9 cellular contexts compared by ENCODE assay signal in genomic region chr17:80070375-80071115, GRCh38. TPM values are rescaled to one million over a fixed set of nuclear protein-coding genes. Genes with fewer than 3 reads are reported as not detected.
A peak's percentile ranks its signal among the peaks of the same experiment; 100 is the strongest.
DNase-seq lines count a peak whose midpoint lies in the region; ATAC-seq and TF ChIP-seq lines count a peak whose summit lies in the region.
"Had no signal": no experiment of that assay in that cellular context is flagged by ENCODE, and none has a peak within 500 bp of the region (broad histone marks: within the 10 kb centered on the region; RNA-seq: fewer than 3 reads in every experiment).

No MANE protein-coding gene starts in this region.

- H4K91ac ChIP-seq in mesenchymal stem cell (ENCODE audit: low read length) = no peak overlapping the region

- H3K4ac ChIP-seq in mesenchymal stem cell (ENCODE audit: low read depth in 1 of 2, low read length in 2 of 2) = no peak overlapping the region

- no peak for DNase-seq in Panc1 (ENCODE audit: low read depth, low spot score)
- no peak for DNase-seq in esophagus muscularis mucosa (ENCODE audit: extremely low spot score)
- DNase-seq in mesenchymal stem cell = no peak
- no peak for DNase-seq in thoracic aorta (ENCODE audit: low spot score)
- DNase-seq in putamen (ENCODE audit: low spot score) = no peak
- no peak for DNase-seq in medulla oblongata (ENCODE audit: extremely low spot score)
- no peak for DNase-seq in stimulated activated naive CD8-positive, alpha-beta T cell treated with anti-CD3 and anti-CD28 coated beads, Interleukin-15, Interleukin-2, amounts not matched to agents 100 U/mL and 50 U/mL, for 24 hours
- DNase-seq: NCI-H524 had no signal

- H2AK5ac ChIP-seq in mesenchymal stem cell (ENCODE audit: low read length, severe bottlenecking) = no peak overlapping the region

- H2BK15ac ChIP-seq in mesenchymal stem cell (ENCODE audit: low read depth, poor library complexity, severe bottlenecking) = no peak overlapping the region

- H3K4me2 ChIP-seq in mesenchymal stem cell (ENCODE audit: low read length, poor library complexity, severe bottlenecking) = no peak overlapping the region

- H3K4me3 ChIP-seq in Panc1 (ENCODE audit: low read depth in 2 of 2, low read length in 2 of 2) = peak overlapping the region; percentile 25 to 45
- H3K4me3 ChIP-seq in esophagus muscularis mucosa = peak overlapping the region; percentile 44 to 58 (median 50)
- peak overlapping the region in 1 of 2 experiments; percentile 76 for H3K4me3 ChIP-seq in mesenchymal stem cell (ENCODE audit: insufficient read depth in 1 of 2, low read depth in 1 of 2, low read length in 2 of 2)
- H3K4me3 ChIP-seq in thoracic aorta = peak overlapping the region; percentile 70

- H3K14ac ChIP-seq in mesenchymal stem cell (ENCODE audit: low read length in 2 of 2) = peak overlapping the region in 1 of 2 experiments; percentile 36

- CTCF ChIA-PET in Panc1 (lab: Charles Lee) = no interaction called here

- no peak overlapping the region for H3K23ac ChIP-seq in mesenchymal stem cell (ENCODE audit: low read length in 2 of 2)

- TF ChIP-seq POLR2A in esophagus muscularis mucosa (IDR thresholded peaks at IDR 0.05; ENCODE audit: low read depth) = no peak

- in situ Hi-C loops in Panc1 (cut with HindIII; ENCODE audit: low pct_unique_long_range_greater_than_20kb, low sequenced_read_pairs) = no loop called here

- intact Hi-C loops in Panc1 (cut with micrococcal nuclease; ENCODE audit: unreplicated experiment) (no loop called here), esophagus muscularis mucosa (cut with DNase I) (no loop called here)

- no TSS peak for BruUV-seq in Panc1 (replicated peaks; lab: Mats Ljungman, UMichigan)

- WGBS in esophagus muscularis mucosa = 86% methylated on average over 6 of the region's 15 CpGs
- 96% methylated on average over 14 of the region's 15 CpGs for WGBS in mesenchymal stem cell

- H3K79me1 ChIP-seq in mesenchymal stem cell (replicated peaks; ENCODE audit: low read length, poor library complexity, severe bottlenecking) = no peaks in the 10 kb centered on the region

- peak overlapping the region; percentile 91 for H3K9ac ChIP-seq in mesenchymal stem cell (ENCODE audit: low read length)

- ATAC-seq in Panc1 (peak; percentile 59), thoracic aorta (ENCODE audit: insufficient number of reproducible peaks, low FRiP score, low read depth) (no peak), HG03432 (IDR thresholded peaks at IDR 0.05; ENCODE audit: unreplicated experiment) (no peak)
- no peak for ATAC-seq in stimulated activated naive CD8-positive, alpha-beta T cell treated with anti-CD3 and anti-CD28 coated beads, Interleukin-15, Interleukin-2, amounts not matched to agents 100 U/mL and 50 U/mL, for 24 hours

- no peak overlapping the region for H3K18ac ChIP-seq in mesenchymal stem cell (ENCODE audit: low read depth in 1 of 2, low read length in 2 of 2)

- no peaks in the 10 kb centered on the region for H3K27me3 ChIP-seq in Panc1 (ENCODE audit: control insufficient read depth, insufficient read depth, low read length)
- H3K27me3 ChIP-seq in esophagus muscularis mucosa = no peaks in the 10 kb centered on the region
- no peaks in the 10 kb centered on the region for H3K27me3 ChIP-seq in mesenchymal stem cell (ENCODE audit: control insufficient read depth in 1 of 2, insufficient read depth in 1 of 2, low read length in 2 of 2)
- no peaks in the 10 kb centered on the region for H3K27me3 ChIP-seq in thoracic aorta (replicated peaks; ENCODE audit: insufficient read depth)

- no peak overlapping the region for H4K8ac ChIP-seq in mesenchymal stem cell (ENCODE audit: low read length)

- no peak overlapping the region for H2BK120ac ChIP-seq in mesenchymal stem cell (ENCODE audit: low read depth, low read length)

- TF ChIP-seq EP300 in esophagus muscularis mucosa (IDR thresholded peaks at IDR 0.05) = no peak

- H3K9me3 ChIP-seq in Panc1 (ENCODE audit: control insufficient read depth, insufficient read depth, low read depth, low read length) (no peaks in the 10 kb centered on the region), esophagus muscularis mucosa (no peaks in the 10 kb centered on the region), mesenchymal stem cell (ENCODE audit: control insufficient read depth, low read length) (no peaks in the 10 kb centered on the region), thoracic aorta (no peaks in the 10 kb centered on the region)

- POLR2A ChIA-PET in Panc1 (lab: Charles Lee) = no interaction called here

- no peak overlapping the region for H2BK12ac ChIP-seq in mesenchymal stem cell (ENCODE audit: low read length in 2 of 2)

- H3K27ac ChIP-seq in Panc1 (ENCODE audit: low read length) = peak overlapping the region; percentile 88
- H3K27ac ChIP-seq in esophagus muscularis mucosa (replicated peaks in 1 of 4) = peak overlapping the region; percentile 87 to 90 (median 88)
- no peak overlapping the region for H3K27ac ChIP-seq in mesenchymal stem cell (ENCODE audit: low read length, poor library complexity, severe bottlenecking)
- peak overlapping the region; percentile 74 to 80 for H3K27ac ChIP-seq in thoracic aorta

- H3K4me1 ChIP-seq in Panc1 (ENCODE audit: control insufficient read depth, insufficient read depth, low read length) (peaks cover 34% of the 10 kb centered on the region), esophagus muscularis mucosa (peaks cover 25 to 45% (median 42%) of the 10 kb centered on the region in 4 donors), mesenchymal stem cell (ENCODE audit: control insufficient read depth, insufficient read depth, low read depth, low read length) (peaks cover 4% of the 10 kb centered on the region), thoracic aorta (ENCODE audit: control insufficient read depth in 1 of 2, low read depth in 2 of 2) (peaks cover 3 to 30% of the 10 kb centered on the region in 2 donors)

- TF ChIP-seq CTCF in Panc1 (IDR thresholded peaks at IDR 0.05) (no peak), esophagus muscularis mucosa (IDR thresholded peaks at IDR 0.05) (no peak), thoracic aorta (IDR thresholded peaks at IDR 0.05) (no peak)

- no peak overlapping the region for H2BK5ac ChIP-seq in mesenchymal stem cell (ENCODE audit: low read depth, low read length, poor library complexity, severe bottlenecking)

- H2AFZ ChIP-seq in mesenchymal stem cell (ENCODE audit: low read depth, low read length) = no peak overlapping the region

- H3K36me3 ChIP-seq in Panc1 (ENCODE audit: control insufficient read depth, insufficient read depth, low read length) (no peaks in the 10 kb centered on the region), esophagus muscularis mucosa (no peaks in the 10 kb centered on the region), mesenchymal stem cell (ENCODE audit: control insufficient read depth in 1 of 2, insufficient read depth in 2 of 2, low read depth in 1 of 2, low read length in 2 of 2) (no peaks in the 10 kb centered on the region), thoracic aorta (no peaks in the 10 kb centered on the region)

RNA-seq across cellular contexts. Expression of gene GAA, which starts 30.8 kb away (rescaled TPM):
- total RNA-seq in Panc1 (2021; ENCODE audit: unreplicated experiment) (36.1 TPM), esophagus muscularis mucosa (10 to 100 TPM; 65.4 to 84.4 (median 73.7) TPM), thoracic aorta (100 to 1,000 TPM; 101 to 126 TPM)
- 46.6 TPM for polyA plus RNA-seq in Panc1 (2012; ENCODE audit: insufficient read length)
- polyA plus RNA-seq in mesenchymal stem cell (2013, experiment 1 of 2) = 33.6 TPM
- 33.3 TPM for polyA plus RNA-seq in mesenchymal stem cell (2013, experiment 2 of 2)

RNA-seq across cellular contexts. Expression of gene CCDC40, which starts 34.1 kb away (rescaled TPM):
- total RNA-seq in Panc1 (2021; ENCODE audit: unreplicated experiment) = 18.0 TPM
- 21.4 TPM for polyA plus RNA-seq in Panc1 (2012; ENCODE audit: insufficient read length)
- total RNA-seq in esophagus muscularis mucosa = 1 to 10 TPM; 4.9 to 9.5 (median 7.8) TPM
- polyA plus RNA-seq in mesenchymal stem cell (2013, experiment 1 of 2) = 2.7 TPM
- 2.8 TPM for polyA plus RNA-seq in mesenchymal stem cell (2013, experiment 2 of 2)
- total RNA-seq in thoracic aorta = 1 to 10 TPM; 4.4 to 6.5 TPM

RNA-seq across cellular contexts. Expression of gene TBC1D16, which starts 34.9 kb away (rescaled TPM):
- total RNA-seq in Panc1 (2021; ENCODE audit: unreplicated experiment) (41.6 TPM), esophagus muscularis mucosa (10 to 100 TPM; 30.3 to 37.4 (median 33.2) TPM), thoracic aorta (10 to 100 TPM; 45.9 to 52.1 TPM)
- polyA plus RNA-seq in Panc1 (2012; ENCODE audit: insufficient read length) = 49.2 TPM
- 20.2 TPM for polyA plus RNA-seq in mesenchymal stem cell (2013, experiment 1 of 2)
- polyA plus RNA-seq in mesenchymal stem cell (2013, experiment 2 of 2) = 20.1 TPM
